ENCODE assay signal across 16 cellular contexts in genomic region chr3:177141471-177141870, GRCh38. TPM values are rescaled to one million over a fixed set of nuclear protein-coding genes. Genes with fewer than 3 reads are reported as not detected.
DNase-seq lines count a peak whose midpoint lies in the region; ATAC-seq, FAIRE-seq and TF ChIP-seq lines count a peak whose summit lies in the region.
"Had no signal": no experiment of that assay in that cellular context is flagged by ENCODE, and none has a peak within 500 bp of the region (broad histone marks: within the 10 kb centered on the region; RNA-seq: fewer than 3 reads in every experiment).

No MANE protein-coding gene starts in this region.

- peaks cover 51 to 92% (median 68%) of the 10 kb centered on the region in 4 donors for H3K4me1 Mint-ChIP-seq in CD4-positive, CD25-positive, alpha-beta regulatory T cell

- peaks cover 89% of the 10 kb centered on the region for H3K4me1 ChIP-seq in CD4-positive, CD25-positive, alpha-beta regulatory T cell (ENCODE audit: control insufficient read depth, insufficient read depth, low read length, poor library complexity, severe bottlenecking)
- H3K4me1 ChIP-seq in Panc1 (ENCODE audit: control insufficient read depth, insufficient read depth, low read length): peaks cover 60% of the 10 kb centered on the region
- peaks cover 9% of the 10 kb centered on the region for H3K4me1 ChIP-seq in hepatocyte (ENCODE audit: insufficient read depth)
- H3K4me1 ChIP-seq in pancreas: peaks cover 0 to 25% (median 3%) of the 10 kb centered on the region in 3 donors

- no peaks in the 10 kb centered on the region for H3K9me3 ChIP-seq in CD4-positive, CD25-positive, alpha-beta regulatory T cell (ENCODE audit: control insufficient read depth in 2 of 2, low read length in 2 of 2)
- H3K9me3 ChIP-seq in Panc1 (ENCODE audit: control insufficient read depth, insufficient read depth, low read depth, low read length): no peaks in the 10 kb centered on the region
- H3K9me3 ChIP-seq in hepatocyte (ENCODE audit: low read depth): no peaks in the 10 kb centered on the region
- no peaks in the 10 kb centered on the region for H3K9me3 ChIP-seq in pancreas

- H3K4me3 Mint-ChIP-seq in CD4-positive, CD25-positive, alpha-beta regulatory T cell: peak overlapping the region; percentile 54 to 81 (median 76)

- H3K27ac Mint-ChIP-seq in CD4-positive, CD25-positive, alpha-beta regulatory T cell: peak overlapping the region; percentile 10 to 81 (median 62)

- no peaks in the 10 kb centered on the region for H3K27me3 Mint-ChIP-seq in CD4-positive, CD25-positive, alpha-beta regulatory T cell

- H3K4me3 ChIP-seq in CD4-positive, CD25-positive, alpha-beta regulatory T cell (ENCODE audit: low read depth, low read length): peak overlapping the region; percentile 74
- no peak overlapping the region for H3K4me3 ChIP-seq in Panc1 (ENCODE audit: low read depth in 2 of 2, low read length in 2 of 2)
- H3K4me3 ChIP-seq in hepatocyte: no peak overlapping the region
- H3K4me3 ChIP-seq in pancreas: no peak overlapping the region

- H3K27ac ChIP-seq in CD4-positive, CD25-positive, alpha-beta regulatory T cell (ENCODE audit: insufficient read depth, low read length, poor library complexity, severe bottlenecking): peak overlapping the region; percentile 79
- peak overlapping the region; percentile 55 for H3K27ac ChIP-seq in Panc1 (ENCODE audit: low read length)
- H3K27ac ChIP-seq in hepatocyte: peak overlapping the region; percentile 15
- no peak overlapping the region for H3K27ac ChIP-seq in pancreas
- H3K27ac ChIP-seq: epithelial cell of prostate had no signal

- 58% methylated on average over 6 of the region's 6 CpGs for WGBS in hepatocyte (ENCODE audit: low lambda C conversion rate, missing lambda C conversion rate)
- 61 to 72% methylated on average over 6 of the region's 6 CpGs for WGBS in pancreas, 2 donors

- peaks cover 100% of the 10 kb centered on the region for H3K79me2 ChIP-seq in hepatocyte

- no peaks in the 10 kb centered on the region for H3K9me3 Mint-ChIP-seq in CD4-positive, CD25-positive, alpha-beta regulatory T cell

- H2AFZ ChIP-seq in hepatocyte: no peak overlapping the region

- peak overlapping the region; percentile 36 for H3K4me2 ChIP-seq in hepatocyte

- POLR2A ChIA-PET in Panc1 (lab: Charles Lee): no interaction called here

- no TSS peak for BruUV-seq in Panc1 (replicated peaks; lab: Mats Ljungman, UMichigan)

- H3K9me2 ChIP-seq in hepatocyte (replicated peaks; ENCODE audit: insufficient read depth): no peaks in the 10 kb centered on the region

- FAIRE-seq in pancreas (lab: Jason Lieb, UNC): no peak
- FAIRE-seq: islet of Langerhans had no signal

- CTCF ChIA-PET in Panc1 (lab: Charles Lee): no interaction called here

- in situ Hi-C loops in Panc1 (cut with HindIII; ENCODE audit: low pct_unique_long_range_greater_than_20kb, low sequenced_read_pairs): no loop called here

- TF ChIP-seq CTCF in Panc1 (IDR thresholded peaks at IDR 0.05): no peak
- no peak for TF ChIP-seq CTCF in hepatocyte (IDR thresholded peaks at IDR 0.05; ENCODE audit: poor library complexity)
- no peak for TF ChIP-seq CTCF in pancreas (IDR thresholded peaks at IDR 0.05)

- intact Hi-C loops in Panc1 (cut with micrococcal nuclease; ENCODE audit: unreplicated experiment) (no loop called here), pancreas (cut with DNase I) (no loop called here)

- no peaks in the 10 kb centered on the region for H3K27me3 ChIP-seq in CD4-positive, CD25-positive, alpha-beta regulatory T cell (ENCODE audit: control insufficient read depth, insufficient read depth, low read length)
- no peaks in the 10 kb centered on the region for H3K27me3 ChIP-seq in Panc1 (ENCODE audit: control insufficient read depth, insufficient read depth, low read length)
- no peaks in the 10 kb centered on the region for H3K27me3 ChIP-seq in hepatocyte
- H3K27me3 ChIP-seq in pancreas: no peaks in the 10 kb centered on the region

- H3K36me3 ChIP-seq in CD4-positive, CD25-positive, alpha-beta regulatory T cell (ENCODE audit: control insufficient read depth, insufficient read depth, low read length): no peaks in the 10 kb centered on the region
- H3K36me3 ChIP-seq in Panc1 (ENCODE audit: control insufficient read depth, insufficient read depth, low read length): no peaks in the 10 kb centered on the region
- no peaks in the 10 kb centered on the region for H3K36me3 ChIP-seq in hepatocyte (replicated peaks; ENCODE audit: insufficient read depth, low read depth)
- no peaks in the 10 kb centered on the region for H3K36me3 ChIP-seq in pancreas

- peaks cover 4% of the 10 kb centered on the region for H3K36me3 Mint-ChIP-seq in CD4-positive, CD25-positive, alpha-beta regulatory T cell

- DNase-seq in CD4-positive, CD25-positive, alpha-beta regulatory T cell: no peak
- DNase-seq in DMS 273 treated with DMSO at 0.1 percent for 48 hours (lab: John Stamatoyannopoulos, UW) (peak; percentile 52), Panc1 (ENCODE audit: low read depth, low spot score) (no peak), hepatocyte (ENCODE audit: low spot score) (no peak), pancreas (no peak)
- DNase-seq: activated CD4-positive, CD25-positive, alpha-beta regulatory T cell; EL; H7; midbrain; NCI-H1105 treated with DMSO at 0.1 percent for 48 hours; posterior cingulate gyrus; stimulated activated CD4-positive, alpha-beta T cell treated with anti-CD3 and anti-CD28 coated beads, Interleukin-12 subunit alpha, Interleukin-12 subunit beta, amount 100 ng/mL, for 4 hours had no signal

- ATAC-seq in CD4-positive, CD25-positive, alpha-beta regulatory T cell (ENCODE audit: low read depth in 2 of 2): no peak
- ATAC-seq in Panc1 (peak; percentile 5; the same call in 1 of the 2 replicates), pancreas (no peak), GM21723 (IDR thresholded peaks at IDR 0.05; ENCODE audit: unreplicated experiment) (no peak), GM18520 (IDR thresholded peaks at IDR 0.05; ENCODE audit: unreplicated experiment) (no peak)

- H4K20me1 ChIP-seq in hepatocyte (ENCODE audit: insufficient read depth, poor library complexity, severe bottlenecking): peaks cover 97% of the 10 kb centered on the region

RNA-seq across cellular contexts. Expression of gene TBL1XR1, which starts 55.8 kb away (rescaled TPM):
- 146 TPM for total RNA-seq in CD4-positive, CD25-positive, alpha-beta regulatory T cell
- 10 to 100 TPM; 34.0 to 49.0 (median 37.8) TPM for polyA plus RNA-seq in CD4-positive, CD25-positive, alpha-beta regulatory T cell
- total RNA-seq in Panc1 (2021; ENCODE audit: unreplicated experiment) (192 TPM), hepatocyte (122 and 165 TPM in 2 replicates), pancreas (10 to 100 TPM; 42.2 to 93.0 (median 51.0) TPM)
- polyA plus RNA-seq in Panc1 (2012; ENCODE audit: insufficient read length): 57.6 TPM
- polyA plus RNA-seq in hepatocyte (30.2 and 30.4 TPM in 2 replicates), pancreas (10 to 100 TPM; 14.1 to 15.2 TPM)

Comparison
In these comparisons a context has a peak if more than half of its experiments do, and no peak if none do; other contexts are left out.
1. H3K27ac ChIP-seq: peak in CD4-positive, CD25-positive, alpha-beta regulatory T cell (single experiment), Panc1 (single experiment) and hepatocyte (single experiment); none in pancreas (0 of 4).